Comparison of ENCODE assay signal across 1 cellular context in genomic region chr4:52863324-52863723, GRCh38.
TF ChIP-seq lines count a peak whose summit lies in the region.

No MANE protein-coding gene starts in this region.

TF ChIP-seq in GM23338, 12 proteins besides CTCF, POLR2A, EP300 and RAD21 (continued from another document):
- TF ChIP-seq, protein P1, sequence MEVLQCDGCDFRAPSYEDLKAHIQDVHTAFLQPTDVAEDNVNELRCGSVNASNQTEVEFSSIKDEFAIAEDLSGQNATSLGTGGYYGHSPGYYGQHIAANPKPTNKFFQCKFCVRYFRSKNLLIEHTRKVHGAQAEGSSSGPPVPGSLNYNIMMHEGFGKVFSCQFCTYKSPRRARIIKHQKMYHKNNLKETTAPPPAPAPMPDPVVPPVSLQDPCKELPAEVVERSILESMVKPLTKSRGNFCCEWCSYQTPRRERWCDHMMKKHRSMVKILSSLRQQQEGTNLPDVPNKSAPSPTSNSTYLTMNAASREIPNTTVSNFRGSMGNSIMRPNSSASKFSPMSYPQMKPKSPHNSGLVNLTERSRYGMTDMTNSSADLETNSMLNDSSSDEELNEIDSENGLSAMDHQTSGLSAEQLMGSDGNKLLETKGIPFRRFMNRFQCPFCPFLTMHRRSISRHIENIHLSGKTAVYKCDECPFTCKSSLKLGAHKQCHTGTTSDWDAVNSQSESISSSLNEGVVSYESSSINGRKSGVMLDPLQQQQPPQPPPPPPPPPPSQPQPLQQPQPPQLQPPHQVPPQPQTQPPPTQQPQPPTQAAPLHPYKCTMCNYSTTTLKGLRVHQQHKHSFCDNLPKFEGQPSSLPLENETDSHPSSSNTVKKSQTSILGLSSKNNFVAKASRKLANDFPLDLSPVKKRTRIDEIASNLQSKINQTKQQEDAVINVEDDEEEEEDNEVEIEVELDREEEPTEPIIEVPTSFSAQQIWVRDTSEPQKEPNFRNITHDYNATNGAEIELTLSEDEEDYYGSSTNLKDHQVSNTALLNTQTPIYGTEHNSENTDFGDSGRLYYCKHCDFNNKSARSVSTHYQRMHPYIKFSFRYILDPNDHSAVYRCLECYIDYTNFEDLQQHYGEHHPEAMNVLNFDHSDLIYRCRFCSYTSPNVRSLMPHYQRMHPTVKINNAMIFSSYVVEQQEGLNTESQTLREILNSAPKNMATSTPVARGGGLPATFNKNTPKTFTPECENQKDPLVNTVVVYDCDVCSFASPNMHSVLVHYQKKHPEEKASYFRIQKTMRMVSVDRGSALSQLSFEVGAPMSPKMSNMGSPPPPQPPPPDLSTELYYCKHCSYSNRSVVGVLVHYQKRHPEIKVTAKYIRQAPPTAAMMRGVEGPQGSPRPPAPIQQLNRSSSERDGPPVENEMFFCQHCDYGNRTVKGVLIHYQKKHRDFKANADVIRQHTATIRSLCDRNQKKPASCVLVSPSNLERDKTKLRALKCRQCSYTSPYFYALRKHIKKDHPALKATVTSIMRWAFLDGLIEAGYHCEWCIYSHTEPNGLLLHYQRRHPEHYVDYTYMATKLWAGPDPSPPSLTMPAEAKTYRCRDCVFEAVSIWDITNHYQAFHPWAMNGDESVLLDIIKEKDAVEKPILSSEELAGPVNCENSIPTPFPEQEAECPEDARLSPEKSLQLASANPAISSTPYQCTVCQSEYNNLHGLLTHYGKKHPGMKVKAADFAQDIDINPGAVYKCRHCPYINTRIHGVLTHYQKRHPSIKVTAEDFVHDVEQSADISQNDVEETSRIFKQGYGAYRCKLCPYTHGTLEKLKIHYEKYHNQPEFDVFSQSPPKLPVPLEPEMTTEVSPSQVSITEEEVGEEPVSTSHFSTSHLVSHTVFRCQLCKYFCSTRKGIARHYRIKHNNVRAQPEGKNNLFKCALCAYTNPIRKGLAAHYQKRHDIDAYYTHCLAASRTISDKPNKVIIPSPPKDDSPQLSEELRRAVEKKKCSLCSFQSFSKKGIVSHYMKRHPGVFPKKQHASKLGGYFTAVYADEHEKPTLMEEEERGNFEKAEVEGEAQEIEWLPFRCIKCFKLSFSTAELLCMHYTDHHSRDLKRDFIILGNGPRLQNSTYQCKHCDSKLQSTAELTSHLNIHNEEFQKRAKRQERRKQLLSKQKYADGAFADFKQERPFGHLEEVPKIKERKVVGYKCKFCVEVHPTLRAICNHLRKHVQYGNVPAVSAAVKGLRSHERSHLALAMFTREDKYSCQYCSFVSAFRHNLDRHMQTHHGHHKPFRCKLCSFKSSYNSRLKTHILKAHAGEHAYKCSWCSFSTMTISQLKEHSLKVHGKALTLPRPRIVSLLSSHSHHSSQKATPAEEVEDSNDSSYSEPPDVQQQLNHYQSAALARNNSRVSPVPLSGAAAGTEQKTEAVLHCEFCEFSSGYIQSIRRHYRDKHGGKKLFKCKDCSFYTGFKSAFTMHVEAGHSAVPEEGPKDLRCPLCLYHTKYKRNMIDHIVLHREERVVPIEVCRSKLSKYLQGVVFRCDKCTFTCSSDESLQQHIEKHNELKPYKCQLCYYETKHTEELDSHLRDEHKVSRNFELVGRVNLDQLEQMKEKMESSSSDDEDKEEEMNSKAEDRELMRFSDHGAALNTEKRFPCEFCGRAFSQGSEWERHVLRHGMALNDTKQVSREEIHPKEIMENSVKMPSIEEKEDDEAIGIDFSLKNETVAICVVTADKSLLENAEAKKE (CRISPR knock-in tag; IDR thresholded peaks at IDR 0.05): no peak
- TF ChIP-seq STAT1 (IDR thresholded peaks at IDR 0.05; ENCODE audit: unreplicated experiment): no peak
